Comparison of ENCODE assay signal across 17 cellular contexts in genomic region chr5:62167651-62168050, GRCh38.
"Had no signal": no experiment of that assay in that cellular context is flagged by ENCODE, and none has a peak within 500 bp of the region (broad histone marks: within the 10 kb centered on the region; RNA-seq: fewer than 3 reads in every experiment).

No MANE protein-coding gene starts in this region.

- H3K4me3 Mint-ChIP-seq: activated CD4-positive, alpha-beta T cell treated with anti-CD3 and anti-CD28 coated beads, Interleukin-2, amount 10 ng/mL, durations not matched to agents 7 days and 5 days; activated naive CD4-positive, alpha-beta T cell treated with anti-CD3 and anti-CD28 coated beads, Interleukin-2, amount 10 ng/mL, durations not matched to agents 7 days and 5 days; mesothelial cell of epicardium; neural crest cell; WTC11 had no signal

- H3K27me3 ChIP-seq: gastrocnemius medialis, right atrium auricular region had no signal

- DNase-seq: activated CD4-positive, alpha-beta T cell treated with anti-CD3 and anti-CD28 coated beads, Interleukin-2, amount 10 ng/mL, durations not matched to agents 7 days and 5 days; activated naive CD4-positive, alpha-beta T cell treated with anti-CD3 and anti-CD28 coated beads, Interleukin-2, amount 10 ng/mL, durations not matched to agents 7 days and 5 days; activated T-cell treated with anti-CD3 and anti-CD28 coated beads for 4 hours; central memory CD4-positive, alpha-beta T cell; effector CD4-positive, alpha-beta T cell; gastrocnemius medialis; kidney glomerular epithelial cell; posterior cingulate gyrus had no signal

- ATAC-seq: gastrocnemius medialis, WTC11 had no signal

- H3K9me3 ChIP-seq: gastrocnemius medialis, right atrium auricular region had no signal

- FAIRE-seq: endothelial cell of umbilical vein, urothelium cell line had no signal

- H3K4me3 ChIP-seq: coronary artery, gastrocnemius medialis, right atrium auricular region, skin epidermis had no signal

- H3K4me1 Mint-ChIP-seq: activated CD4-positive, alpha-beta T cell treated with anti-CD3 and anti-CD28 coated beads, Interleukin-2, amount 10 ng/mL, durations not matched to agents 7 days and 5 days; activated naive CD4-positive, alpha-beta T cell treated with anti-CD3 and anti-CD28 coated beads, Interleukin-2, amount 10 ng/mL, durations not matched to agents 7 days and 5 days; mesothelial cell of epicardium; WTC11 had no signal

- H3K27ac ChIP-seq: coronary artery, gastrocnemius medialis, right atrium auricular region, skin epidermis had no signal

- H3K36me3 ChIP-seq: gastrocnemius medialis, right atrium auricular region had no signal

- H3K36me3 Mint-ChIP-seq: activated naive CD4-positive, alpha-beta T cell treated with anti-CD3 and anti-CD28 coated beads, Interleukin-2, amount 10 ng/mL, durations not matched to agents 7 days and 5 days; mesothelial cell of epicardium; WTC11 had no signal

- H3K4me1 ChIP-seq: gastrocnemius medialis, right atrium auricular region had no signal

- H3K27ac Mint-ChIP-seq: activated CD4-positive, alpha-beta T cell treated with anti-CD3 and anti-CD28 coated beads, Interleukin-2, amount 10 ng/mL, durations not matched to agents 7 days and 5 days; activated naive CD4-positive, alpha-beta T cell treated with anti-CD3 and anti-CD28 coated beads, Interleukin-2, amount 10 ng/mL, durations not matched to agents 7 days and 5 days; activated T-helper 2 cell treated with anti-CD3 and anti-CD28 coated beads, Interferon-gamma antibody, Interleukin-2, Interleukin-4, amounts not matched to agents 10 μg/mL and 5 μg/mL and 100 μg/mL, durations not matched to agents 14 hours and 24 hours and 36 hours; mesothelial cell of epicardium; WTC11 had no signal

- H3K9me3 Mint-ChIP-seq: activated CD4-positive, alpha-beta T cell treated with anti-CD3 and anti-CD28 coated beads, Interleukin-2, amount 10 ng/mL, durations not matched to agents 7 days and 5 days; activated naive CD4-positive, alpha-beta T cell treated with anti-CD3 and anti-CD28 coated beads, Interleukin-2, amount 10 ng/mL, durations not matched to agents 7 days and 5 days; activated T-helper 2 cell treated with anti-CD3 and anti-CD28 coated beads, Interferon-gamma antibody, Interleukin-2, Interleukin-4, amounts not matched to agents 10 μg/mL and 5 μg/mL and 100 μg/mL, durations not matched to agents 14 hours and 24 hours and 36 hours; mesothelial cell of epicardium; neural crest cell; WTC11 had no signal
